Comparison of ENCODE assay signal across 9 cellular contexts in the genomic region with DNA sequence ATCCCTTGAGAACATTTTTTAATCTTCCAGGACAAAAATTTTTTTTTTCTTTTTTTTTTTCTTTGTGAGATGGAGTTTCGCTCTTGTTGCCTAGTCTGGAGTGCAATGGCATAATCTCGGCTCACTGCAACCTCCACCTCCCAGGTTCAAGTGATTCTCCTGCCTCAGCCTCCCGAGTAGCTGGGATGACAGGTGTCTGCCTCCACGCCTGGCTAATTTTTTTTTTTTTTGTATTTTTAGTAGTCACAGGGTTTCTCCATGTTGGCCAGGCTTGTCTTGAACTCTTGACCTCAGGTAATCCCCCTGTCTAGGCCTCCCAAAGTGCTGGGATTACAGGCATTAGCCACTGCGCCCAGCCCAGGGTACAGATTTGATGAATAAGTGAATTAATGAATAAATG. TPM values are rescaled to one million over a fixed set of nuclear protein-coding genes. Genes with fewer than 3 reads are reported as not detected.
"Had no signal": no experiment of that assay in that cellular context is flagged by ENCODE, and none has a peak within 500 bp of the region (broad histone marks: within the 10 kb centered on the region; RNA-seq: fewer than 3 reads in every experiment).

No MANE protein-coding gene starts in this region.

RNA-seq across cellular contexts. Expression of a gene that starts 22.5 kb away (rescaled TPM):
- total RNA-seq: OCI-LY7, PC-3, PC-9, Peyer's patch, RPMI7951, SJCRH30, SJSA1, SK-MEL-5 had no signal
- polyA plus RNA-seq: SK-N-SH had no signal
